In genomic region chr1:180935326-180936109, GRCh38 we compare ENCODE assay signal across 1 cellular context.
A peak's percentile ranks its signal among the peaks of the same experiment; 100 is the strongest.
TF ChIP-seq lines count a peak whose summit lies in the region.

No MANE protein-coding gene starts in this region.

TF ChIP-seq in HepG2, 621 proteins besides CTCF, POLR2A, EP300 and RAD21 (continued from another document and continues in another):
- no peak for TF ChIP-seq GLMP (CRISPR knock-in tag; IDR thresholded peaks at IDR 0.05; ENCODE audit: borderline replicate concordance)
- TF ChIP-seq TRIM22 (IDR thresholded peaks at IDR 0.05): no peak
- peak; percentile 70; the same call in 1 of the 2 replicates for TF ChIP-seq TERF1 (CRISPR knock-in tag; IDR thresholded peaks at IDR 0.05)
- peak; percentile 39; the same call in 1 of the 2 replicates for TF ChIP-seq MXD4 (CRISPR knock-in tag; IDR thresholded peaks at IDR 0.05)
- TF ChIP-seq RXRA (CRISPR knock-in tag; IDR thresholded peaks at IDR 0.05): peak; percentile 41
- TF ChIP-seq ZGPAT (CRISPR knock-in tag; IDR thresholded peaks at IDR 0.05): peak; percentile 55; the same call in 1 of the 2 replicates
- TF ChIP-seq, protein P1, sequence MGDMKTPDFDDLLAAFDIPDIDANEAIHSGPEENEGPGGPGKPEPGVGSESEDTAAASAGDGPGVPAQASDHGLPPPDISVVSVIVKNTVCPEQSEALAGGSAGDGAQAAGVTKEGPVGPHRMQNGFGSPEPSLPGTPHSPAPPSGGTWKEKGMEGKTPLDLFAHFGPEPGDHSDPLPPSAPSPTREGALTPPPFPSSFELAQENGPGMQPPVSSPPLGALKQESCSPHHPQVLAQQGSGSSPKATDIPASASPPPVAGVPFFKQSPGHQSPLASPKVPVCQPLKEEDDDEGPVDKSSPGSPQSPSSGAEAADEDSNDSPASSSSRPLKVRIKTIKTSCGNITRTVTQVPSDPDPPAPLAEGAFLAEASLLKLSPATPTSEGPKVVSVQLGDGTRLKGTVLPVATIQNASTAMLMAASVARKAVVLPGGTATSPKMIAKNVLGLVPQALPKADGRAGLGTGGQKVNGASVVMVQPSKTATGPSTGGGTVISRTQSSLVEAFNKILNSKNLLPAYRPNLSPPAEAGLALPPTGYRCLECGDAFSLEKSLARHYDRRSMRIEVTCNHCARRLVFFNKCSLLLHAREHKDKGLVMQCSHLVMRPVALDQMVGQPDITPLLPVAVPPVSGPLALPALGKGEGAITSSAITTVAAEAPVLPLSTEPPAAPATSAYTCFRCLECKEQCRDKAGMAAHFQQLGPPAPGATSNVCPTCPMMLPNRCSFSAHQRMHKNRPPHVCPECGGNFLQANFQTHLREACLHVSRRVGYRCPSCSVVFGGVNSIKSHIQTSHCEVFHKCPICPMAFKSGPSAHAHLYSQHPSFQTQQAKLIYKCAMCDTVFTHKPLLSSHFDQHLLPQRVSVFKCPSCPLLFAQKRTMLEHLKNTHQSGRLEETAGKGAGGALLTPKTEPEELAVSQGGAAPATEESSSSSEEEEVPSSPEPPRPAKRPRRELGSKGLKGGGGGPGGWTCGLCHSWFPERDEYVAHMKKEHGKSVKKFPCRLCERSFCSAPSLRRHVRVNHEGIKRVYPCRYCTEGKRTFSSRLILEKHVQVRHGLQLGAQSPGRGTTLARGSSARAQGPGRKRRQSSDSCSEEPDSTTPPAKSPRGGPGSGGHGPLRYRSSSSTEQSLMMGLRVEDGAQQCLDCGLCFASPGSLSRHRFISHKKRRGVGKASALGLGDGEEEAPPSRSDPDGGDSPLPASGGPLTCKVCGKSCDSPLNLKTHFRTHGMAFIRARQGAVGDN (CRISPR knock-in tag; IDR thresholded peaks at IDR 0.05): peak; percentile 96
- 0 out of 2 replicates have a peak, but pooled peaks have one; percentile 83 for TF ChIP-seq ZNF713 (CRISPR knock-in tag; IDR thresholded peaks at IDR 0.05)
- peak; percentile 89 for TF ChIP-seq SALL1 (CRISPR knock-in tag; IDR thresholded peaks at IDR 0.05)
- peak; percentile 93 for TF ChIP-seq ZBTB38 (CRISPR knock-in tag; IDR thresholded peaks at IDR 0.05)
- peak; percentile 45; the same call in 1 of the 2 replicates for TF ChIP-seq PATZ1 (CRISPR knock-in tag; IDR thresholded peaks at IDR 0.05)
- peak; percentile 71 for TF ChIP-seq ELF3 (CRISPR knock-in tag; IDR thresholded peaks at IDR 0.05)
- peak; percentile 29; the same call in 1 of the 2 replicates for TF ChIP-seq ZNF891 (CRISPR knock-in tag; IDR thresholded peaks at IDR 0.05)
- TF ChIP-seq, protein P2, sequence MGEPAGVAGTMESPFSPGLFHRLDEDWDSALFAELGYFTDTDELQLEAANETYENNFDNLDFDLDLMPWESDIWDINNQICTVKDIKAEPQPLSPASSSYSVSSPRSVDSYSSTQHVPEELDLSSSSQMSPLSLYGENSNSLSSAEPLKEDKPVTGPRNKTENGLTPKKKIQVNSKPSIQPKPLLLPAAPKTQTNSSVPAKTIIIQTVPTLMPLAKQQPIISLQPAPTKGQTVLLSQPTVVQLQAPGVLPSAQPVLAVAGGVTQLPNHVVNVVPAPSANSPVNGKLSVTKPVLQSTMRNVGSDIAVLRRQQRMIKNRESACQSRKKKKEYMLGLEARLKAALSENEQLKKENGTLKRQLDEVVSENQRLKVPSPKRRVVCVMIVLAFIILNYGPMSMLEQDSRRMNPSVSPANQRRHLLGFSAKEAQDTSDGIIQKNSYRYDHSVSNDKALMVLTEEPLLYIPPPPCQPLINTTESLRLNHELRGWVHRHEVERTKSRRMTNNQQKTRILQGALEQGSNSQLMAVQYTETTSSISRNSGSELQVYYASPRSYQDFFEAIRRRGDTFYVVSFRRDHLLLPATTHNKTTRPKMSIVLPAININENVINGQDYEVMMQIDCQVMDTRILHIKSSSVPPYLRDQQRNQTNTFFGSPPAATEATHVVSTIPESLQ (CRISPR knock-in tag; conservative IDR thresholded peaks at IDR 0.05): no peak
- TF ChIP-seq, protein P3, sequence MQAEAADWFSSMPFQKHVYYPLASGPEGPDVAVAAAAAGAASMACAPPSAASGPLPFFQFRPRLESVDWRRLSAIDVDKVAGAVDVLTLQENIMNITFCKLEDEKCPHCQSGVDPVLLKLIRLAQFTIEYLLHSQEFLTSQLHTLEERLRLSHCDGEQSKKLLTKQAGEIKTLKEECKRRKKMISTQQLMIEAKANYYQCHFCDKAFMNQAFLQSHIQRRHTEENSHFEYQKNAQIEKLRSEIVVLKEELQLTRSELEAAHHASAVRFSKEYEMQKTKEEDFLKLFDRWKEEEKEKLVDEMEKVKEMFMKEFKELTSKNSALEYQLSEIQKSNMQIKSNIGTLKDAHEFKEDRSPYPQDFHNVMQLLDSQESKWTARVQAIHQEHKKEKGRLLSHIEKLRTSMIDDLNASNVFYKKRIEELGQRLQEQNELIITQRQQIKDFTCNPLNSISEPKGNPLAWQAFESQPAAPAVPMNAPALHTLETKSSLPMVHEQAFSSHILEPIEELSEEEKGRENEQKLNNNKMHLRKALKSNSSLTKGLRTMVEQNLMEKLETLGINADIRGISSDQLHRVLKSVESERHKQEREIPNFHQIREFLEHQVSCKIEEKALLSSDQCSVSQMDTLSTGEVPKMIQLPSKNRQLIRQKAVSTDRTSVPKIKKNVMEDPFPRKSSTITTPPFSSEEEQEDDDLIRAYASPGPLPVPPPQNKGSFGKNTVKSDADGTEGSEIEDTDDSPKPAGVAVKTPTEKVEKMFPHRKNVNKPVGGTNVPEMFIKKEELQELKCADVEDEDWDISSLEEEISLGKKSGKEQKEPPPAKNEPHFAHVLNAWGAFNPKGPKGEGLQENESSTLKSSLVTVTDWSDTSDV (CRISPR knock-in tag; IDR thresholded peaks at IDR 0.05): peak; percentile 72; the same call in 1 of the 2 replicates
- peak; percentile 93 for TF ChIP-seq ZNF292 (CRISPR knock-in tag; IDR thresholded peaks at IDR 0.05; ENCODE audit: borderline replicate concordance, low read depth)
- TF ChIP-seq, protein P4, sequence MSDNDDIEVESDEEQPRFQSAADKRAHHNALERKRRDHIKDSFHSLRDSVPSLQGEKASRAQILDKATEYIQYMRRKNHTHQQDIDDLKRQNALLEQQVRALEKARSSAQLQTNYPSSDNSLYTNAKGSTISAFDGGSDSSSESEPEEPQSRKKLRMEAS (IDR thresholded peaks at IDR 0.05): peak; percentile 79
- TF ChIP-seq IRF2 (CRISPR knock-in tag; IDR thresholded peaks at IDR 0.05): peak; percentile 21; the same call in 1 of the 2 replicates
- TF ChIP-seq FOXA3 (CRISPR knock-in tag; IDR thresholded peaks at IDR 0.05): peak; percentile 51; the same call in 1 of the 2 replicates
- TF ChIP-seq AKAP8 (CRISPR knock-in tag; IDR thresholded peaks at IDR 0.05): peak; percentile 58; the same call in 1 of the 2 replicates
- TF ChIP-seq SRSF4 (IDR thresholded peaks at IDR 0.05; ENCODE audit: low read depth, low read length, poor library complexity, severe bottlenecking): no peak
- no peak for TF ChIP-seq CREBL2 (CRISPR knock-in tag; IDR thresholded peaks at IDR 0.05; ENCODE audit: borderline replicate concordance)
- TF ChIP-seq ZNF121 (CRISPR knock-in tag; IDR thresholded peaks at IDR 0.05): 0 out of 2 replicates have a peak, but pooled peaks have one; percentile 39
- 0 out of 2 replicates have a peak, but pooled peaks have one; percentile 14 for TF ChIP-seq NR2C2 (CRISPR knock-in tag; IDR thresholded peaks at IDR 0.05; ENCODE audit: borderline replicate concordance)
- TF ChIP-seq, protein P5, sequence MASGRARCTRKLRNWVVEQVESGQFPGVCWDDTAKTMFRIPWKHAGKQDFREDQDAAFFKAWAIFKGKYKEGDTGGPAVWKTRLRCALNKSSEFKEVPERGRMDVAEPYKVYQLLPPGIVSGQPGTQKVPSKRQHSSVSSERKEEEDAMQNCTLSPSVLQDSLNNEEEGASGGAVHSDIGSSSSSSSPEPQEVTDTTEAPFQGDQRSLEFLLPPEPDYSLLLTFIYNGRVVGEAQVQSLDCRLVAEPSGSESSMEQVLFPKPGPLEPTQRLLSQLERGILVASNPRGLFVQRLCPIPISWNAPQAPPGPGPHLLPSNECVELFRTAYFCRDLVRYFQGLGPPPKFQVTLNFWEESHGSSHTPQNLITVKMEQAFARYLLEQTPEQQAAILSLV (CRISPR knock-in tag; IDR thresholded peaks at IDR 0.05; ENCODE audit: borderline replicate concordance): peak; percentile 55; the same call in 1 of the 2 replicates
- peak; percentile 61; the same call in 1 of the 2 replicates for TF ChIP-seq TFDP2 (CRISPR knock-in tag; IDR thresholded peaks at IDR 0.05)
- peak; percentile 87 for TF ChIP-seq SP5 (CRISPR knock-in tag; IDR thresholded peaks at IDR 0.05; ENCODE audit: borderline replicate concordance, low read depth)
- peak; percentile 26; the same call in 1 of the 2 replicates for TF ChIP-seq ZNF788 (CRISPR knock-in tag; IDR thresholded peaks at IDR 0.05; ENCODE audit: borderline replicate concordance)
- TF ChIP-seq SOX6 (IDR thresholded peaks at IDR 0.05): no peak
- TF ChIP-seq SOX6 (CRISPR knock-in tag; IDR thresholded peaks at IDR 0.05): peak; percentile 14; the same call in 1 of the 2 replicates
- TF ChIP-seq, protein P6, sequence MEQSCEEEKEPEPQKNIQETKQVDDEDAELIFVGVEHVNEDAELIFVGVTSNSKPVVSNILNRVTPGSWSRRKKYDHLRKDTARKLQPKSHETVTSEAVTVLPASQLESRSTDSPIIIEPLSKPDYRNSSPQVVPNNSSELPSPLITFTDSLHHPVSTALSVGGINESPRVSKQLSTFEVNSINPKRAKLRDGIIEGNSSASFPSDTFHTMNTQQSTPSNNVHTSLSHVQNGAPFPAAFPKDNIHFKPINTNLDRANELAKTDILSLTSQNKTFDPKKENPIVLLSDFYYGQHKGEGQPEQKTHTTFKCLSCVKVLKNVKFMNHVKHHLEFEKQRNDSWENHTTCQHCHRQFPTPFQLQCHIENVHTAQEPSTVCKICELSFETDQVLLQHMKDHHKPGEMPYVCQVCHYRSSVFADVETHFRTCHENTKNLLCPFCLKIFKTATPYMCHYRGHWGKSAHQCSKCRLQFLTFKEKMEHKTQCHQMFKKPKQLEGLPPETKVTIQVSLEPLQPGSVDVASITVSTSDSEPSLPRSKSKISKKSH (CRISPR knock-in tag; IDR thresholded peaks at IDR 0.05; ENCODE audit: borderline replicate concordance): peak; percentile 46; the same call in 1 of the 2 replicates
